ENCODE assay signal across 1 cellular context in the genomic region with DNA sequence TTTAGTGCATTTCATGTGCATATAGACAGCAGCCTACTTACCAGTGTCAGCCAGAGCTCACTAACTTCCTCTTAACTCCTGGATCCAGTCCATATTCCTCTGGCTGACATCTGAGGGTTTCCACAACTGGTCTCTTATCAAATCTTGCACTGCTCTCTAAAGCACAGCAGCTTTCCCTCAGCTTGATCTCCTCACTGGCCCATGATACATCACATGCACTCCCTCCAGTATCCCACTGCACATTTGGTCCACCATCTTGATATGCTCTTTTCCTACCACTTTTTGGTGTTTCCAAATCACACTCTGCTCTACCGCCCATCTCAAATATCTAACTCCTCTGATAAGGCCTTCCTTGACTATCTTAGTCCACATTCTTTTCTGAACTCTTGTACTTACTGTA.
A peak's percentile ranks its signal among the peaks of the same experiment; 100 is the strongest.
TF ChIP-seq lines count a peak whose summit lies in the region.

No MANE protein-coding gene starts in this region.

TF ChIP-seq in K562, 482 proteins besides CTCF, POLR2A, EP300 and RAD21 (continued from another document and continues in another):
- TF ChIP-seq, protein P1, sequence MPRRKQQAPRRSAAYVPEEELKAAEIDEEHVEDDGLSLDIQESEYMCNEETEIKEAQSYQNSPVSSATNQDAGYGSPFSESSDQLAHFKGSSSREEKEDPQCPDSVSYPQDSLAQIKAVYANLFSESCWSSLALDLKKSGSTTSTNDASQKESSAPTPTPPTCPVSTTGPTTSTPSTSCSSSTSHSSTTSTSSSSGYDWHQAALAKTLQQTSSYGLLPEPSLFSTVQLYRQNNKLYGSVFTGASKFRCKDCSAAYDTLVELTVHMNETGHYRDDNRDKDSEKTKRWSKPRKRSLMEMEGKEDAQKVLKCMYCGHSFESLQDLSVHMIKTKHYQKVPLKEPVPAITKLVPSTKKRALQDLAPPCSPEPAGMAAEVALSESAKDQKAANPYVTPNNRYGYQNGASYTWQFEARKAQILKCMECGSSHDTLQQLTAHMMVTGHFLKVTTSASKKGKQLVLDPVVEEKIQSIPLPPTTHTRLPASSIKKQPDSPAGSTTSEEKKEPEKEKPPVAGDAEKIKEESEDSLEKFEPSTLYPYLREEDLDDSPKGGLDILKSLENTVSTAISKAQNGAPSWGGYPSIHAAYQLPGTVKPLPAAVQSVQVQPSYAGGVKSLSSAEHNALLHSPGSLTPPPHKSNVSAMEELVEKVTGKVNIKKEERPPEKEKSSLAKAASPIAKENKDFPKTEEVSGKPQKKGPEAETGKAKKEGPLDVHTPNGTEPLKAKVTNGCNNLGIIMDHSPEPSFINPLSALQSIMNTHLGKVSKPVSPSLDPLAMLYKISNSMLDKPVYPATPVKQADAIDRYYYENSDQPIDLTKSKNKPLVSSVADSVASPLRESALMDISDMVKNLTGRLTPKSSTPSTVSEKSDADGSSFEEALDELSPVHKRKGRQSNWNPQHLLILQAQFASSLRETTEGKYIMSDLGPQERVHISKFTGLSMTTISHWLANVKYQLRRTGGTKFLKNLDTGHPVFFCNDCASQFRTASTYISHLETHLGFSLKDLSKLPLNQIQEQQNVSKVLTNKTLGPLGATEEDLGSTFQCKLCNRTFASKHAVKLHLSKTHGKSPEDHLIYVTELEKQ (CRISPR knock-in tag; IDR thresholded peaks at IDR 0.05) = no peak
- 0 out of 2 replicates have a peak, but pooled peaks have one; percentile 18 for TF ChIP-seq SNIP1 (IDR thresholded peaks at IDR 0.05; ENCODE audit: low read depth)
- TF ChIP-seq, protein P2, sequence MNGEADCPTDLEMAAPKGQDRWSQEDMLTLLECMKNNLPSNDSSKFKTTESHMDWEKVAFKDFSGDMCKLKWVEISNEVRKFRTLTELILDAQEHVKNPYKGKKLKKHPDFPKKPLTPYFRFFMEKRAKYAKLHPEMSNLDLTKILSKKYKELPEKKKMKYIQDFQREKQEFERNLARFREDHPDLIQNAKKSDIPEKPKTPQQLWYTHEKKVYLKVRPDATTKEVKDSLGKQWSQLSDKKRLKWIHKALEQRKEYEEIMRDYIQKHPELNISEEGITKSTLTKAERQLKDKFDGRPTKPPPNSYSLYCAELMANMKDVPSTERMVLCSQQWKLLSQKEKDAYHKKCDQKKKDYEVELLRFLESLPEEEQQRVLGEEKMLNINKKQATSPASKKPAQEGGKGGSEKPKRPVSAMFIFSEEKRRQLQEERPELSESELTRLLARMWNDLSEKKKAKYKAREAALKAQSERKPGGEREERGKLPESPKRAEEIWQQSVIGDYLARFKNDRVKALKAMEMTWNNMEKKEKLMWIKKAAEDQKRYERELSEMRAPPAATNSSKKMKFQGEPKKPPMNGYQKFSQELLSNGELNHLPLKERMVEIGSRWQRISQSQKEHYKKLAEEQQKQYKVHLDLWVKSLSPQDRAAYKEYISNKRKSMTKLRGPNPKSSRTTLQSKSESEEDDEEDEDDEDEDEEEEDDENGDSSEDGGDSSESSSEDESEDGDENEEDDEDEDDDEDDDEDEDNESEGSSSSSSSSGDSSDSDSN (IDR thresholded peaks at IDR 0.05; ENCODE audit: borderline replicate concordance in 1 of 2, low read depth in 2 of 2, low read length in 2 of 2) = no peak
- TF ChIP-seq LARP7 (IDR thresholded peaks at IDR 0.05) = no peak
- TF ChIP-seq, protein P3, sequence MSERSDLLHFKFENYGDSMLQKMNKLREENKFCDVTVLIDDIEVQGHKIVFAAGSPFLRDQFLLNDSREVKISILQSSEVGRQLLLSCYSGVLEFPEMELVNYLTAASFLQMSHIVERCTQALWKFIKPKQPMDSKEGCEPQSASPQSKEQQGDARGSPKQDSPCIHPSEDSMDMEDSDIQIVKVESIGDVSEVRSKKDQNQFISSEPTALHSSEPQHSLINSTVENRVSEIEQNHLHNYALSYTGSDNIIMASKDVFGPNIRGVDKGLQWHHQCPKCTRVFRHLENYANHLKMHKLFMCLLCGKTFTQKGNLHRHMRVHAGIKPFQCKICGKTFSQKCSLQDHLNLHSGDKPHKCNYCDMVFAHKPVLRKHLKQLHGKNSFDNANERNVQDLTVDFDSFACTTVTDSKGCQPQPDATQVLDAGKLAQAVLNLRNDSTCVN (CRISPR knock-in tag; IDR thresholded peaks at IDR 0.05) = no peak
- TF ChIP-seq ZSCAN32 (CRISPR knock-in tag; IDR thresholded peaks at IDR 0.05) = 0 out of 2 replicates have a peak, but pooled peaks have one; percentile 21
- no peak for TF ChIP-seq ZNF444 (CRISPR knock-in tag; IDR thresholded peaks at IDR 0.05)
- TF ChIP-seq HSF4 (CRISPR knock-in tag; IDR thresholded peaks at IDR 0.05; ENCODE audit: borderline replicate concordance) = no peak
- TF ChIP-seq ARNT (IDR thresholded peaks at IDR 0.05) = 0 out of 4 replicates have a peak, but pooled peaks of 1 of the 2 experiments have one; percentile 42
- TF ChIP-seq, protein P4, sequence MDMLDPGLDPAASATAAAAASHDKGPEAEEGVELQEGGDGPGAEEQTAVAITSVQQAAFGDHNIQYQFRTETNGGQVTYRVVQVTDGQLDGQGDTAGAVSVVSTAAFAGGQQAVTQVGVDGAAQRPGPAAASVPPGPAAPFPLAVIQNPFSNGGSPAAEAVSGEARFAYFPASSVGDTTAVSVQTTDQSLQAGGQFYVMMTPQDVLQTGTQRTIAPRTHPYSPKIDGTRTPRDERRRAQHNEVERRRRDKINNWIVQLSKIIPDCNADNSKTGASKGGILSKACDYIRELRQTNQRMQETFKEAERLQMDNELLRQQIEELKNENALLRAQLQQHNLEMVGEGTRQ (CRISPR knock-in tag; IDR thresholded peaks at IDR 0.05) = no peak
- TF ChIP-seq POU5F1 (IDR thresholded peaks at IDR 0.05; ENCODE audit: borderline replicate concordance, low read depth, low read length, partially characterized antibody) = no peak
- TF ChIP-seq DNMT1 (IDR thresholded peaks at IDR 0.05) = no peak
- 0 out of 2 replicates have a peak, but pooled peaks have one; percentile 17 for TF ChIP-seq CXXC5 (CRISPR knock-in tag; IDR thresholded peaks at IDR 0.05)
- no peak for TF ChIP-seq RBM39 (optimal IDR thresholded peaks at IDR 0.05; ENCODE audit: low read depth, low read length)
- TF ChIP-seq FOXK1 (CRISPR knock-in tag; IDR thresholded peaks at IDR 0.05; ENCODE audit: borderline replicate concordance) = no peak
- TF ChIP-seq IFI16 (CRISPR knock-in tag; IDR thresholded peaks at IDR 0.05) = no peak
- TF ChIP-seq SRSF1 (IDR thresholded peaks at IDR 0.05; ENCODE audit: low read depth, low read length) = no peak
- TF ChIP-seq KDM1A (IDR thresholded peaks at IDR 0.05) = peak; percentile 87 to 95
- peak; percentile 39; the same call in 1 of the 2 replicates for TF ChIP-seq SMARCC2 (IDR thresholded peaks at IDR 0.05; ENCODE audit: low read depth)
- TF ChIP-seq, protein P5, sequence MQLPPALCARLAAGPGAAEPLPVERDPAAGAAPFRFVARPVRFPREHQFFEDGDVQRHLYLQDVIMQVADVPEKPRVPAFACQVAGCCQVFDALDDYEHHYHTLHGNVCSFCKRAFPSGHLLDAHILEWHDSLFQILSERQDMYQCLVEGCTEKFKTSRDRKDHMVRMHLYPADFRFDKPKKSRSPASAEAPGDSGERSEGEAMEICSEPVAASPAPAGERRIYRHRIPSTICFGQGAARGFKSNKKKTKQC (CRISPR knock-in tag; IDR thresholded peaks at IDR 0.05) = no peak
- TF ChIP-seq POLR2H (tag; IDR thresholded peaks at IDR 0.05; ENCODE audit: low read depth) = no peak
- no peak for TF ChIP-seq ZNF174 (CRISPR knock-in tag; IDR thresholded peaks at IDR 0.05)
- TF ChIP-seq, protein P6, sequence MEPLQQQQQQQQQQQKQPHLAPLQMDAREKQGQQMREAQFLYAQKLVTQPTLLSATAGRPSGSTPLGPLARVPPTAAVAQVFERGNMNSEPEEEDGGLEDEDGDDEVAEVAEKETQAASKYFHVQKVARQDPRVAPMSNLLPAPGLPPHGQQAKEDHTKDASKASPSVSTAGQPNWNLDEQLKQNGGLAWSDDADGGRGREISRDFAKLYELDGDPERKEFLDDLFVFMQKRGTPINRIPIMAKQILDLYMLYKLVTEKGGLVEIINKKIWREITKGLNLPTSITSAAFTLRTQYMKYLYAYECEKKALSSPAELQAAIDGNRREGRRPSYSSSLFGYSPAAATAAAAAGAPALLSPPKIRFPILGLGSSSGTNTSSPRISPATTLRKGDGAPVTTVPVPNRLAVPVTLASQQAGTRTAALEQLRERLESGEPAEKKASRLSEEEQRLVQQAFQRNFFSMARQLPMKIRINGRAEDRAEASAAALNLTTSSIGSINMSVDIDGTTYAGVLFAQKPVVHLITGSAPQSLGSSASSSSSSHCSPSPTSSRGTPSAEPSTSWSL (CRISPR knock-in tag; IDR thresholded peaks at IDR 0.05; ENCODE audit: borderline replicate concordance) = no peak
- TF ChIP-seq, protein P7, sequence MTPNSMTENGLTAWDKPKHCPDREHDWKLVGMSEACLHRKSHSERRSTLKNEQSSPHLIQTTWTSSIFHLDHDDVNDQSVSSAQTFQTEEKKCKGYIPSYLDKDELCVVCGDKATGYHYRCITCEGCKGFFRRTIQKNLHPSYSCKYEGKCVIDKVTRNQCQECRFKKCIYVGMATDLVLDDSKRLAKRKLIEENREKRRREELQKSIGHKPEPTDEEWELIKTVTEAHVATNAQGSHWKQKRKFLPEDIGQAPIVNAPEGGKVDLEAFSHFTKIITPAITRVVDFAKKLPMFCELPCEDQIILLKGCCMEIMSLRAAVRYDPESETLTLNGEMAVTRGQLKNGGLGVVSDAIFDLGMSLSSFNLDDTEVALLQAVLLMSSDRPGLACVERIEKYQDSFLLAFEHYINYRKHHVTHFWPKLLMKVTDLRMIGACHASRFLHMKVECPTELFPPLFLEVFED (CRISPR knock-in tag; conservative IDR thresholded peaks at IDR 0.05) = no peak; the same call in 1 of the 2 replicates
- TF ChIP-seq SP1 (CRISPR knock-in tag; IDR thresholded peaks at IDR 0.05) = 0 out of 2 replicates have a peak, but pooled peaks have one; percentile 26
- TF ChIP-seq XRCC4 (IDR thresholded peaks at IDR 0.05; ENCODE audit: extremely low read depth, insufficient read depth, insufficient read length) = no peak
- no peak for TF ChIP-seq SUPT5H (IDR thresholded peaks at IDR 0.05)
- TF ChIP-seq MYBL2 (IDR thresholded peaks at IDR 0.05; ENCODE audit: low read depth) = no peak
- TF ChIP-seq MYBL2 (CRISPR knock-in tag; IDR thresholded peaks at IDR 0.05; ENCODE audit: borderline replicate concordance) = no peak
- TF ChIP-seq, protein P8, sequence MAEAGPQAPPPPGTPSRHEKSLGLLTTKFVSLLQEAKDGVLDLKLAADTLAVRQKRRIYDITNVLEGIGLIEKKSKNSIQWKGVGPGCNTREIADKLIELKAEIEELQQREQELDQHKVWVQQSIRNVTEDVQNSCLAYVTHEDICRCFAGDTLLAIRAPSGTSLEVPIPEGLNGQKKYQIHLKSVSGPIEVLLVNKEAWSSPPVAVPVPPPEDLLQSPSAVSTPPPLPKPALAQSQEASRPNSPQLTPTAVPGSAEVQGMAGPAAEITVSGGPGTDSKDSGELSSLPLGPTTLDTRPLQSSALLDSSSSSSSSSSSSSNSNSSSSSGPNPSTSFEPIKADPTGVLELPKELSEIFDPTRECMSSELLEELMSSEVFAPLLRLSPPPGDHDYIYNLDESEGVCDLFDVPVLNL (CRISPR knock-in tag; IDR thresholded peaks at IDR 0.05; ENCODE audit: low read depth) = no peak
- TF ChIP-seq EWSR1 (IDR thresholded peaks at IDR 0.05; ENCODE audit: borderline replicate concordance, low read depth, partially characterized antibody) = no peak
- TF ChIP-seq, protein P9, sequence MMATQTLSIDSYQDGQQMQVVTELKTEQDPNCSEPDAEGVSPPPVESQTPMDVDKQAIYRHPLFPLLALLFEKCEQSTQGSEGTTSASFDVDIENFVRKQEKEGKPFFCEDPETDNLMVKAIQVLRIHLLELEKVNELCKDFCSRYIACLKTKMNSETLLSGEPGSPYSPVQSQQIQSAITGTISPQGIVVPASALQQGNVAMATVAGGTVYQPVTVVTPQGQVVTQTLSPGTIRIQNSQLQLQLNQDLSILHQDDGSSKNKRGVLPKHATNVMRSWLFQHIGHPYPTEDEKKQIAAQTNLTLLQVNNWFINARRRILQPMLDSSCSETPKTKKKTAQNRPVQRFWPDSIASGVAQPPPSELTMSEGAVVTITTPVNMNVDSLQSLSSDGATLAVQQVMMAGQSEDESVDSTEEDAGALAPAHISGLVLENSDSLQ (IDR thresholded peaks at IDR 0.05) = peak; percentile 77
- TF ChIP-seq, protein P10, sequence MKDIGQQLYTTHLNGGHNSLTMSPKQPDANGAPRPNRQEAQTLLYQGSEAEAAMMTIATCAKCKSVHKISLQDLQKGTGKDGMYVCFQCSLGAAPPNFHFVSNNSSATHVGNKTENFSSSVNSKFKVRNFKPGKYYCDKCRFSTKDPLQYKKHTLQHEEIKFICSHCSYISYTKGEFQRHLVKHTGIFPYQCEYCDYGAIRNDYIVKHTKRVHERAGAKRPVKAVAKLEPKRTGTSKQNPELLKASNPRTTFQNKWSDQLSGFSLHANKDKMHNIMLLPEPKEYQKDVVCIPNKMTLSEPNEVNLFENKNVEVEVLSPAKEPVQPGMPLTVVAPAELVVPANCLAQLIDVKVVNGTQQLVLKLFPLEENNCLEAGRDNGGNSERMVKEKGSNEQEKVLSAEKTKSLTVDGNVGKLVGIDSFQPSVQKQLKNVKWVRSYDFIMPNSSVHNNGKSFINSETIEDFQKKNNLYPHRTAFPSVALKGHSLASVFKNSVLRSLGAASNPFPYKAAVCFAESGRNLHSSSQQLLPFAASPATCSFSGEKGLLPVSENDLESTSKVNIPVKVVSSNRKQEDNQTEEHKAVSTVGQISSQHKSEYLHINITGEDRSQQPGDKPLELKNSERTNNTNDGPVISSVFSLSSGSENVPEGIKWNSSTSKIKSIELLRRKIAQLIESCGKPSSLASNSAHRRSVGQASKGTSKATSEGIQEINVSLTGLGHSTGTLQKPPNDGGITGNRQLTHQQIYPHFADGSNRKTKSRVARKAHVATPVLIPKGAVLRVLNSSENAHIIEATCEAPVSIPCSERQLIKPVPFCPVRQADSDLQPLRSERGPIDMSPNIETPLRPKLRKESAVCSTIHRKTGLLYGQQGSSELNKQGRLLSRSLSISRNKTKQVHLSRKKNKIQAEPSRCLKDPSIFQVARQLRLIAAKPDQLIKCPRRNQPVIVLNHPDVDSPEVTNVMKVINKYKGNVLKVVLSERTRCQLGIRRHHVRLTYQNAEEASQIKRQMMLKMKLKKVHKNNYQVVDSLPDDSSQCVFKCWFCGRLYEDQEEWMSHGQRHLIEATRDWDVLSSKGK (CRISPR knock-in tag; IDR thresholded peaks at IDR 0.05) = no peak
- TF ChIP-seq TOE1 (IDR thresholded peaks at IDR 0.05; ENCODE audit: borderline replicate concordance) = 0 out of 2 replicates have a peak, but pooled peaks have one; percentile 26
- no peak for TF ChIP-seq TOE1 (CRISPR knock-in tag; IDR thresholded peaks at IDR 0.05; ENCODE audit: borderline replicate concordance, low read depth)
- peak; percentile 47 for TF ChIP-seq MEIS2 (IDR thresholded peaks at IDR 0.05; ENCODE audit: partially characterized antibody)
- TF ChIP-seq, protein P11, sequence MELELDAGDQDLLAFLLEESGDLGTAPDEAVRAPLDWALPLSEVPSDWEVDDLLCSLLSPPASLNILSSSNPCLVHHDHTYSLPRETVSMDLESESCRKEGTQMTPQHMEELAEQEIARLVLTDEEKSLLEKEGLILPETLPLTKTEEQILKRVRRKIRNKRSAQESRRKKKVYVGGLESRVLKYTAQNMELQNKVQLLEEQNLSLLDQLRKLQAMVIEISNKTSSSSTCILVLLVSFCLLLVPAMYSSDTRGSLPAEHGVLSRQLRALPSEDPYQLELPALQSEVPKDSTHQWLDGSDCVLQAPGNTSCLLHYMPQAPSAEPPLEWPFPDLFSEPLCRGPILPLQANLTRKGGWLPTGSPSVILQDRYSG (tag; conservative IDR thresholded peaks at IDR 0.05; ENCODE audit: low read depth) = no peak
- peak; percentile 28; the same call in 1 of the 2 replicates for TF ChIP-seq STAT5A (IDR thresholded peaks at IDR 0.05; ENCODE audit: borderline replicate concordance, low read length)
